ENCODE assay signal across 1 cellular context in genomic region chr12:56448860-56449621, GRCh38.
TF ChIP-seq lines count a peak whose summit lies in the region.

Gene TIMELESS, minus strand, starts transcription at chr12:56449426. Its CDS starts 15,256 bp downstream, at chr12:56434170.

TF ChIP-seq in HepG2, 621 proteins besides CTCF, POLR2A, EP300 and RAD21 (continued from another document):
- TF ChIP-seq ZNF414 (CRISPR knock-in tag; IDR thresholded peaks at IDR 0.05), result peak; percentile 82; the same call in 1 of the 2 replicates
- TF ChIP-seq KDM2A (CRISPR knock-in tag; IDR thresholded peaks at IDR 0.05; ENCODE audit: borderline replicate concordance, low read depth), result peak; percentile 69
- no peak for TF ChIP-seq ZNF251 (CRISPR knock-in tag; IDR thresholded peaks at IDR 0.05)
- peak; percentile 86; the same call in 1 of the 2 replicates for TF ChIP-seq SNAPC5 (CRISPR knock-in tag; IDR thresholded peaks at IDR 0.05; ENCODE audit: borderline replicate concordance)
- peak; percentile 98 for TF ChIP-seq TFDP1 (CRISPR knock-in tag; IDR thresholded peaks at IDR 0.05; ENCODE audit: borderline replicate concordance)
- 0 out of 2 replicates have a peak, but pooled peaks have one; percentile 22 for TF ChIP-seq NCOR1 (IDR thresholded peaks at IDR 0.05; ENCODE audit: borderline replicate concordance, low read length)
- 0 out of 2 replicates have a peak, but pooled peaks have one; percentile 72 for TF ChIP-seq ZNF616 (CRISPR knock-in tag; IDR thresholded peaks at IDR 0.05; ENCODE audit: low read depth)
- peak; percentile 65; the same call in 1 of the 2 replicates for TF ChIP-seq TOE1 (CRISPR knock-in tag; IDR thresholded peaks at IDR 0.05)
- TF ChIP-seq ZBTB34 (CRISPR knock-in tag; IDR thresholded peaks at IDR 0.05), result peak; percentile 75
- TF ChIP-seq ZNF737 (CRISPR knock-in tag; IDR thresholded peaks at IDR 0.05; ENCODE audit: borderline replicate concordance), result no peak
- TF ChIP-seq MYC (CRISPR knock-in tag; IDR thresholded peaks at IDR 0.05; ENCODE audit: borderline replicate concordance), result peak; percentile 86; the same call in 1 of the 2 replicates
- TF ChIP-seq HCFC1 (IDR thresholded peaks at IDR 0.05; ENCODE audit: low read depth, low read length), result no peak
- 0 out of 2 replicates have a peak, but pooled peaks have one; percentile 35 for TF ChIP-seq ZMAT3 (CRISPR knock-in tag; conservative IDR thresholded peaks at IDR 0.05)
- no peak for TF ChIP-seq ZBTB7A (CRISPR knock-in tag; IDR thresholded peaks at IDR 0.05)
- peak; percentile 81 for TF ChIP-seq DMAP1 (CRISPR knock-in tag; IDR thresholded peaks at IDR 0.05)
- peak; percentile 90; the same call in 1 of the 2 replicates for TF ChIP-seq ZIK1 (CRISPR knock-in tag; IDR thresholded peaks at IDR 0.05; ENCODE audit: borderline replicate concordance, low read depth)
- peak; percentile 77; the same call in 1 of the 2 replicates for TF ChIP-seq ZFP91 (CRISPR knock-in tag; IDR thresholded peaks at IDR 0.05; ENCODE audit: borderline replicate concordance)
- TF ChIP-seq AKAP8 (CRISPR knock-in tag; IDR thresholded peaks at IDR 0.05), result no peak
- TF ChIP-seq GMEB2 (CRISPR knock-in tag; IDR thresholded peaks at IDR 0.05; ENCODE audit: low read depth), result no peak
- no peak for TF ChIP-seq GLMP (CRISPR knock-in tag; IDR thresholded peaks at IDR 0.05; ENCODE audit: borderline replicate concordance)
- 0 out of 2 replicates have a peak, but pooled peaks have one; percentile 42 for TF ChIP-seq NCOA2 (CRISPR knock-in tag; IDR thresholded peaks at IDR 0.05)
- TF ChIP-seq FLYWCH1 (CRISPR knock-in tag; IDR thresholded peaks at IDR 0.05), result no peak
- no peak for TF ChIP-seq NR2F1 (CRISPR knock-in tag; IDR thresholded peaks at IDR 0.05)
- no peak for TF ChIP-seq ZNF143 (CRISPR knock-in tag; IDR thresholded peaks at IDR 0.05)
- TF ChIP-seq NFYC (CRISPR knock-in tag; IDR thresholded peaks at IDR 0.05), result peak; percentile 28; the same call in 1 of the 2 replicates
- TF ChIP-seq KLF9 (CRISPR knock-in tag; IDR thresholded peaks at IDR 0.05; ENCODE audit: low read depth), result no peak; the same call in 1 of the 2 replicates
- TF ChIP-seq IKZF4 (CRISPR knock-in tag; IDR thresholded peaks at IDR 0.05; ENCODE audit: borderline replicate concordance, low read depth, not compliant biosample characterization), result peak; percentile 59
- TF ChIP-seq GFI1 (CRISPR knock-in tag; IDR thresholded peaks at IDR 0.05; ENCODE audit: borderline replicate concordance), result peak; percentile 80
- TF ChIP-seq KDM3A (CRISPR knock-in tag; IDR thresholded peaks at IDR 0.05; ENCODE audit: low read depth), result peak; percentile 51; the same call in 1 of the 2 replicates
- TF ChIP-seq RFXAP (CRISPR knock-in tag; IDR thresholded peaks at IDR 0.05; ENCODE audit: borderline replicate concordance), result peak; percentile 80
- peak; percentile 70; the same call in 1 of the 2 replicates for TF ChIP-seq ZSCAN5A (CRISPR knock-in tag; IDR thresholded peaks at IDR 0.05; ENCODE audit: borderline replicate concordance)
- peak; percentile 78 for TF ChIP-seq ZNF407 (CRISPR knock-in tag; IDR thresholded peaks at IDR 0.05; ENCODE audit: not compliant biosample characterization)
- peak; percentile 68; the same call in 1 of the 2 replicates for TF ChIP-seq SP4 (CRISPR knock-in tag; IDR thresholded peaks at IDR 0.05)
- no peak; the same call in 1 of the 2 replicates for TF ChIP-seq JDP2 (CRISPR knock-in tag; IDR thresholded peaks at IDR 0.05; ENCODE audit: borderline replicate concordance)
- no peak for TF ChIP-seq MAFG (CRISPR knock-in tag; IDR thresholded peaks at IDR 0.05)
- TF ChIP-seq ISL2 (CRISPR knock-in tag; IDR thresholded peaks at IDR 0.05), result peak; percentile 73; the same call in 1 of the 2 replicates
- peak; percentile 68; the same call in 1 of the 2 replicates for TF ChIP-seq ZNF724P (CRISPR knock-in tag; IDR thresholded peaks at IDR 0.05; ENCODE audit: borderline replicate concordance)
- TF ChIP-seq ZNF782 (CRISPR knock-in tag; IDR thresholded peaks at IDR 0.05; ENCODE audit: borderline replicate concordance), result peak; percentile 57; the same call in 1 of the 2 replicates
- TF ChIP-seq ASH2L (IDR thresholded peaks at IDR 0.05; ENCODE audit: insufficient read length, low read depth, low read length), result peak; percentile 90
- TF ChIP-seq FUBP1 (CRISPR knock-in tag; IDR thresholded peaks at IDR 0.05; ENCODE audit: borderline replicate concordance), result 0 out of 2 replicates have a peak, but pooled peaks have one; percentile 81
- TF ChIP-seq ZNF264 (CRISPR knock-in tag; IDR thresholded peaks at IDR 0.05), result 0 out of 2 replicates have a peak, but pooled peaks have one; percentile 70
